ENCODE assay signal across 13 cellular contexts in genomic region chr4:121164291-121164690, GRCh38. TPM values are rescaled to one million over a fixed set of nuclear protein-coding genes. Genes with fewer than 3 reads are reported as not detected.
DNase-seq lines count a peak whose midpoint lies in the region; ATAC-seq lines count a peak whose summit lies in the region.
"Had no signal": no experiment of that assay in that cellular context is flagged by ENCODE, and none has a peak within 500 bp of the region (broad histone marks: within the 10 kb centered on the region; RNA-seq: fewer than 3 reads in every experiment).

A gene with protein sequence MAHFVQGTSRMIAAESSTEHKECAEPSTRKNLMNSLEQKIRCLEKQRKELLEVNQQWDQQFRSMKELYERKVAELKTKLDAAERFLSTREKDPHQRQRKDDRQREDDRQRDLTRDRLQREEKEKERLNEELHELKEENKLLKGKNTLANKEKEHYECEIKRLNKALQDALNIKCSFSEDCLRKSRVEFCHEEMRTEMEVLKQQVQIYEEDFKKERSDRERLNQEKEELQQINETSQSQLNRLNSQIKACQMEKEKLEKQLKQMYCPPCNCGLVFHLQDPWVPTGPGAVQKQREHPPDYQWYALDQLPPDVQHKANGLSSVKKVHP (minus strand): TSS chr4:121164321. CDS start chr4:121164125, 196 bp downstream.

- H3K9me3 Mint-ChIP-seq in activated CD4-positive, alpha-beta T cell treated with anti-CD3 and anti-CD28 coated beads for 36 hours (ENCODE audit: low read depth) = peaks cover 2% of the 10 kb centered on the region
- H3K9me3 Mint-ChIP-seq in naive thymus-derived CD4-positive, alpha-beta T cell = peaks cover 0 to 4% (median 0%) of the 10 kb centered on the region in 11 donors

- no peak for ATAC-seq in activated CD4-positive, alpha-beta T cell treated with anti-CD3 and anti-CD28 coated beads for 36 hours
- no peak for ATAC-seq in naive thymus-derived CD4-positive, alpha-beta T cell
- no peak for ATAC-seq in GM19023 (IDR thresholded peaks at IDR 0.05; ENCODE audit: unreplicated experiment)

- H3K4me3 Mint-ChIP-seq in activated CD4-positive, alpha-beta T cell treated with anti-CD3 and anti-CD28 coated beads for 36 hours = no peak within 1 kb of the TSS
- H3K4me3 Mint-ChIP-seq in naive thymus-derived CD4-positive, alpha-beta T cell = peak within 1 kb of the TSS in 9 of 10 donors; percentile 61 to 86 (median 70)

- H3K4me1 Mint-ChIP-seq in activated CD4-positive, alpha-beta T cell treated with anti-CD3 and anti-CD28 coated beads for 36 hours = peaks cover 40% of the 10 kb centered on the region
- peaks cover 27 to 65% (median 52%) of the 10 kb centered on the region in 7 donors for H3K4me1 Mint-ChIP-seq in naive thymus-derived CD4-positive, alpha-beta T cell

- no peak within 1 kb of the TSS for H3K4me3 ChIP-seq in effector memory CD4-positive, alpha-beta T cell (ENCODE audit: insufficient read depth, low read depth, low read length, poor library complexity, severe bottlenecking)
- no peak within 1 kb of the TSS for H3K4me3 ChIP-seq in naive thymus-derived CD4-positive, alpha-beta T cell (ENCODE audit: low read length)
- H3K4me3 ChIP-seq: ovary, thyroid gland had no signal

- peaks cover 5% of the 10 kb centered on the region for H3K36me3 Mint-ChIP-seq in activated CD4-positive, alpha-beta T cell treated with anti-CD3 and anti-CD28 coated beads for 36 hours (ENCODE audit: low read depth)
- peaks cover 0 to 14% (median 0%) of the 10 kb centered on the region in 5 donors for H3K36me3 Mint-ChIP-seq in naive thymus-derived CD4-positive, alpha-beta T cell

- POLR2A ChIA-PET in activated CD4-positive, alpha-beta T cell treated with anti-CD3 and anti-CD28 coated beads for 36 hours (lab: Charles Lee) = no interaction called here
- POLR2A ChIA-PET in naive thymus-derived CD4-positive, alpha-beta T cell (lab: Charles Lee) = interaction anchor here (1.3 to 2.1 kb wide), 3 partner anchors 13 to 22 kb away, joined by 3 to 8 read pairs (median 8); no protein-coding TSS in a partner anchor

- intact Hi-C loops in activated CD4-positive, alpha-beta T cell treated with anti-CD3 and anti-CD28 coated beads for 36 hours (cut with DNase I, micrococcal nuclease) = no loop called here
- intact Hi-C loops in naive thymus-derived CD4-positive, alpha-beta T cell (cut with micrococcal nuclease) = no loop called here

- H3K27me3 Mint-ChIP-seq in activated CD4-positive, alpha-beta T cell treated with anti-CD3 and anti-CD28 coated beads for 36 hours = no peaks in the 10 kb centered on the region
- peaks cover 0 to 18% (median 0%) of the 10 kb centered on the region in 5 donors for H3K27me3 Mint-ChIP-seq in naive thymus-derived CD4-positive, alpha-beta T cell

- DNase-seq in activated CD4-positive, alpha-beta T cell treated with anti-CD3 and anti-CD28 coated beads for 36 hours = no peak
- no peak for DNase-seq in activated CD4-positive, alpha-beta T cell treated with anti-CD3 and anti-CD28 coated beads, Interleukin-2, amount 50 U/mL, for 1 hour
- peak; percentile 92 for DNase-seq in NCI-H226
- DNase-seq in effector memory CD4-positive, alpha-beta T cell = no peak
- no peak for DNase-seq in naive thymus-derived CD4-positive, alpha-beta T cell
- no peak for DNase-seq in 8988T
- no peak for DNase-seq in SKM-1 treated with dmso at 0.1 percent for 144 hours (lab: John Stamatoyannopoulos, UW; ENCODE audit: unreplicated experiment)
- DNase-seq: activated CD4-positive, alpha-beta T cell treated with anti-CD3 and anti-CD28 coated beads for 4 hours; activated gamma-delta T cell; caudate nucleus; ovary; thyroid gland had no signal

- H3K36me3 ChIP-seq in effector memory CD4-positive, alpha-beta T cell (ENCODE audit: control insufficient read depth, insufficient read depth, low read length) = no peaks in the 10 kb centered on the region
- H3K36me3 ChIP-seq in naive thymus-derived CD4-positive, alpha-beta T cell (ENCODE audit: control insufficient read depth in 2 of 3, insufficient read depth in 3 of 3, low read length in 3 of 3) = no peaks in the 10 kb centered on the region
- H3K36me3 ChIP-seq: ovary, thyroid gland had no signal

- H3K27ac Mint-ChIP-seq in activated CD4-positive, alpha-beta T cell treated with anti-CD3 and anti-CD28 coated beads for 36 hours = peak within 1 kb of the TSS; percentile 21
- peak within 1 kb of the TSS in 8 of 9 donors; percentile 77 to 95 (median 90) for H3K27ac Mint-ChIP-seq in naive thymus-derived CD4-positive, alpha-beta T cell

- H3K27ac ChIP-seq in effector memory CD4-positive, alpha-beta T cell (ENCODE audit: insufficient read depth, low read length, poor library complexity, severe bottlenecking) = peak within 1 kb of the TSS; percentile 2
- H3K27ac ChIP-seq in naive thymus-derived CD4-positive, alpha-beta T cell (ENCODE audit: low read depth, low read length) = peak within 1 kb of the TSS; percentile 50
- H3K27ac ChIP-seq: ovary, thyroid gland had no signal

- no peaks in the 10 kb centered on the region for H3K9me3 ChIP-seq in effector memory CD4-positive, alpha-beta T cell (ENCODE audit: control insufficient read depth, low read length)
- no peaks in the 10 kb centered on the region for H3K9me3 ChIP-seq in naive thymus-derived CD4-positive, alpha-beta T cell (ENCODE audit: control insufficient read depth in 2 of 3, low read length in 3 of 3)
- H3K9me3 ChIP-seq: ovary, thyroid gland had no signal

- CTCF ChIA-PET in activated CD4-positive, alpha-beta T cell treated with anti-CD3 and anti-CD28 coated beads for 36 hours (lab: Charles Lee) = interaction anchor here (1.1 kb wide), 1 partner anchor 28 kb away, joined by 4 read pairs; no protein-coding TSS in a partner anchor
- CTCF ChIA-PET in naive thymus-derived CD4-positive, alpha-beta T cell (lab: Charles Lee) = interaction anchor here (1.0 to 1.1 kb wide), 2 partner anchors 25 to 28 kb away, joined by 3 to 4 read pairs; no protein-coding TSS in a partner anchor

- H3K4me1 ChIP-seq in effector memory CD4-positive, alpha-beta T cell (ENCODE audit: control insufficient read depth, insufficient read depth, low read length, poor library complexity, severe bottlenecking) = peaks cover 13% of the 10 kb centered on the region
- peaks cover 16 to 27% of the 10 kb centered on the region in 2 donors for H3K4me1 ChIP-seq in naive thymus-derived CD4-positive, alpha-beta T cell (ENCODE audit: control insufficient read depth in 2 of 2, insufficient read depth in 2 of 2, low read length in 2 of 2)
- H3K4me1 ChIP-seq: thyroid gland had no signal

- no peaks in the 10 kb centered on the region for H3K27me3 ChIP-seq in effector memory CD4-positive, alpha-beta T cell (replicated peaks; ENCODE audit: control insufficient read depth, insufficient read depth, low read length, poor library complexity, severe bottlenecking)
- no peaks in the 10 kb centered on the region for H3K27me3 ChIP-seq in naive thymus-derived CD4-positive, alpha-beta T cell (ENCODE audit: control insufficient read depth in 2 of 2, insufficient read depth in 2 of 2, low read length in 2 of 2)
- H3K27me3 ChIP-seq: ovary, thyroid gland had no signal

RNA-seq across cellular contexts. Expression of the gene that starts here (rescaled TPM):
- 1 to 10 TPM; 3.7 to 4.8 TPM for total RNA-seq in activated CD4-positive, alpha-beta T cell treated with anti-CD3 and anti-CD28 coated beads for 36 hours
- total RNA-seq in naive thymus-derived CD4-positive, alpha-beta T cell = 1 to 10 TPM in 2 of 5 experiments, under 1 TPM in 3; 0.57 to 1.8 (median 0.90) TPM
- polyA plus RNA-seq in naive thymus-derived CD4-positive, alpha-beta T cell = under 1 TPM; 0.30 to 0.62 TPM
- total RNA-seq: thyroid gland had no signal
